ENCODE assay signal across 8 cellular contexts in the genomic region with DNA sequence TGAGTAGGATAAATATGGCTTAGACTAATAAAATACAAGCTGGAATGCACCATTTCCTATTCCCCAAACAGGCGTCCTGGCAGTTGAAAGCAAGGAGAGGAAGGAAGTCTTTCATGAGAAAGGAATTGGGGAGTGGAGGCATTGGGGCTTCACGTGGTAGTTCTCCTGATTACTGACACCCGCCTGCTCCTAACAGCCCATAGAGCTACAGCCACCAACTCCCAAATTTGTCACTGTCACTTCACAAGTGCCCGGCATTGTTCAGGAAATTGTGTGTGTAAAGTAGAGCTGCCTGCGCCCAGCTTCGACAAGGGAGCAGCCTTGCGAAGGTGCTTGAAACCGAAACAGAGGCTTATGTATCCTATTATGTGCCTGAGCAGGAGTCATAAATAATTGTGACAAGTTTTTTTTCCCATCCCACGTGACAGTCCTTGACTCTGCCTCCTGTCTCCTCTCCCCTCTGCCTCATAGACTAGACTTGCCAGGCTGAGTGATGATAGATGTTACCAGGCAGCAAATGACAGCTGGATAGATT.
DNase-seq lines count a peak whose midpoint lies in the region; ATAC-seq, FAIRE-seq and TF ChIP-seq lines count a peak whose summit lies in the region.

No MANE protein-coding gene starts in this region.

- TF ChIP-seq CTCF in K562 (IDR thresholded peaks at IDR 0.05 in 2 of 3, conservative IDR thresholded peaks at IDR 0.05 in 1 of 3; ENCODE audit: insufficient read depth in 2 of 3, low read depth in 1 of 3, low read length in 3 of 3), result no peak

- H3K9me3 Mint-ChIP-seq in naive thymus-derived CD8-positive, alpha-beta T cell, result peaks cover 0 to 5% (median 0%) of the 10 kb centered on the region in 9 donors

- no peak overlapping the region for H3K9ac ChIP-seq in K562 (ENCODE audit: insufficient read depth in 1 of 2, low read depth in 2 of 2, low read length in 2 of 2)

- H3K27ac ChIP-seq in K562 (ENCODE audit: extremely low read depth, low read depth, low read length), result no peak overlapping the region

- ATAC-seq in K562, result no peak
- peak; percentile 56 to 68 for ATAC-seq in naive thymus-derived CD8-positive, alpha-beta T cell
- ATAC-seq in GM18867 (IDR thresholded peaks at IDR 0.05; ENCODE audit: unreplicated experiment), result no peak

- CTCF ChIA-PET in K562 (lab: Yijun Ruan, JAX; ENCODE audit: low intra/inter-chr PET ratio), result no interaction called here

- FAIRE-seq in K562 (lab: Jason Lieb, UNC) (no peak), GM12892 (lab: Jason Lieb, UNC) (no peak)

- intact Hi-C loops in K562 (cut with micrococcal nuclease), result no loop called here

- no peaks in the 10 kb centered on the region for H3K36me3 Mint-ChIP-seq in naive thymus-derived CD8-positive, alpha-beta T cell

- H4K20me1 ChIP-seq in K562 (replicated peaks; ENCODE audit: control insufficient read depth, insufficient read depth, low read length), result no peaks in the 10 kb centered on the region

- no peaks in the 10 kb centered on the region for H3K36me3 ChIP-seq in K562 (ENCODE audit: control insufficient read depth, insufficient read depth, low read length)

- H3K27ac Mint-ChIP-seq in naive thymus-derived CD8-positive, alpha-beta T cell, result peak overlapping the region in 6 of 10 donors; percentile 22 to 85 (median 71)

- peaks cover 0 to 26% (median 8%) of the 10 kb centered on the region in 5 donors for H3K27me3 Mint-ChIP-seq in naive thymus-derived CD8-positive, alpha-beta T cell

- TF ChIP-seq POLR2A in K562 (conservative IDR thresholded peaks at IDR 0.05), result no peak
- TF ChIP-seq POLR2A in GM12892 (IDR thresholded peaks at IDR 0.05; ENCODE audit: low read depth, low read length), result no peak

- BruUV-seq in K562 (replicated peaks; lab: Mats Ljungman, UMichigan), result no TSS peak

- no peak for TF ChIP-seq EP300 in K562 (IDR thresholded peaks at IDR 0.05; ENCODE audit: low read length)

- no peaks in the 10 kb centered on the region for H3K27me3 ChIP-seq in K562 (ENCODE audit: control insufficient read depth in 2 of 2, insufficient read depth in 2 of 2, low read length in 2 of 2)

- H3K4me3 ChIP-seq in K562, result no peak overlapping the region

- H3K4me2 ChIP-seq in K562 (ENCODE audit: insufficient read depth, low read length), result no peak overlapping the region

- DNase-seq in DMS153 treated with DMSO at 0.1 percent for 48 hours (lab: John Stamatoyannopoulos, UW; ENCODE audit: unreplicated experiment) (peak; percentile 95), NCI-H2227 treated with DMSO at 0.1 percent for 48 hours (lab: John Stamatoyannopoulos, UW) (peak; percentile 90), K562 (ENCODE audit: extremely low read depth in 1 of 4, low spot score in 3 of 4) (peak in 1 of 4 experiments; percentile 8), GF-D8 (lab: John Stamatoyannopoulos, UW) (no peak), ecto neural progenitor cell (ENCODE audit: low spot score) (no peak), GM12892 (ENCODE audit: insufficient read length) (no peak)
- peak in 2 of 10 donors; percentile 4 to 12 for DNase-seq in naive thymus-derived CD8-positive, alpha-beta T cell

- H2AFZ ChIP-seq in K562 (ENCODE audit: low read depth, low read length), result no peak overlapping the region

- in situ Hi-C loops in K562 (cut with MboI), result no loop called here

- H3K4me1 ChIP-seq in K562 (replicated peaks in 1 of 2; ENCODE audit: control insufficient read depth in 2 of 2, insufficient read depth in 2 of 2, low read length in 2 of 2), result no peaks in the 10 kb centered on the region

- no peaks in the 10 kb centered on the region for H3K9me3 ChIP-seq in K562 (replicated peaks; ENCODE audit: control insufficient read depth, insufficient read depth, low read depth, low read length)

- POLR2A ChIA-PET in K562 (lab: Yijun Ruan, JAX), result no interaction called here
- POLR2A ChIA-PET in naive thymus-derived CD8-positive, alpha-beta T cell (lab: Charles Lee), result interaction anchor here (0.6 to 1.4 kb wide), 2 partner anchors 45 to 84 kb away, joined by 5 read pairs; no protein-coding TSS in a partner anchor

- peak overlapping the region; percentile 43 to 81 (median 74) for H3K4me3 Mint-ChIP-seq in naive thymus-derived CD8-positive, alpha-beta T cell

- no peaks in the 10 kb centered on the region for H3K9me1 ChIP-seq in K562 (ENCODE audit: control insufficient read depth, insufficient read depth, low read length)

- H3K79me2 ChIP-seq in K562 (ENCODE audit: control insufficient read depth, insufficient read depth, low read length), result no peaks in the 10 kb centered on the region

- TF ChIP-seq RAD21 in K562 (CRISPR knock-in tag; conservative IDR thresholded peaks at IDR 0.05 in 1 of 2, IDR thresholded peaks at IDR 0.05 in 1 of 2), result no peak

- peaks cover 5 to 22% (median 17%) of the 10 kb centered on the region in 4 donors for H3K4me1 Mint-ChIP-seq in naive thymus-derived CD8-positive, alpha-beta T cell

- WGBS in K562 (ENCODE audit: insufficient coverage, low coverage, missing lambda C conversion rate), result 22% methylated on average over 9 of the region's 9 CpGs

TF ChIP-seq in K562, 482 proteins besides CTCF, POLR2A, EP300 and RAD21 (continues in another document):
- no peak for TF ChIP-seq SRSF7 (optimal IDR thresholded peaks at IDR 0.05; ENCODE audit: low read depth, low read length)
- TF ChIP-seq, protein P1, sequence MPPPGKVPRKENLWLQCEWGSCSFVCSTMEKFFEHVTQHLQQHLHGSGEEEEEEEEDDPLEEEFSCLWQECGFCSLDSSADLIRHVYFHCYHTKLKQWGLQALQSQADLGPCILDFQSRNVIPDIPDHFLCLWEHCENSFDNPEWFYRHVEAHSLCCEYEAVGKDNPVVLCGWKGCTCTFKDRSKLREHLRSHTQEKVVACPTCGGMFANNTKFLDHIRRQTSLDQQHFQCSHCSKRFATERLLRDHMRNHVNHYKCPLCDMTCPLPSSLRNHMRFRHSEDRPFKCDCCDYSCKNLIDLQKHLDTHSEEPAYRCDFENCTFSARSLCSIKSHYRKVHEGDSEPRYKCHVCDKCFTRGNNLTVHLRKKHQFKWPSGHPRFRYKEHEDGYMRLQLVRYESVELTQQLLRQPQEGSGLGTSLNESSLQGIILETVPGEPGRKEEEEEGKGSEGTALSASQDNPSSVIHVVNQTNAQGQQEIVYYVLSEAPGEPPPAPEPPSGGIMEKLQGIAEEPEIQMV (tag; conservative IDR thresholded peaks at IDR 0.05; ENCODE audit: low read depth), result no peak
- TF ChIP-seq AFF1 (IDR thresholded peaks at IDR 0.05; ENCODE audit: low read depth in 1 of 2, partially characterized antibody in 2 of 2), result no peak
- peak; percentile 49 for TF ChIP-seq PKNOX1 (IDR thresholded peaks at IDR 0.05)
- no peak for TF ChIP-seq ARID2 (IDR thresholded peaks at IDR 0.05)

Comparison
In these comparisons a context has a peak if more than half of its experiments do, and no peak if none do; other contexts are left out.
1. DNase-seq: peak in DMS153 treated with DMSO at 0.1 percent for 48 hours (single experiment) and NCI-H2227 treated with DMSO at 0.1 percent for 48 hours (single experiment); none in GF-D8 (single experiment), ecto neural progenitor cell (single experiment) and GM12892 (single experiment).
2. ATAC-seq: peak in naive thymus-derived CD8-positive, alpha-beta T cell (2 of 2); none in K562 (single experiment) and GM18867 (single experiment).